17 cellular contexts compared by ENCODE assay signal in the genomic region with DNA sequence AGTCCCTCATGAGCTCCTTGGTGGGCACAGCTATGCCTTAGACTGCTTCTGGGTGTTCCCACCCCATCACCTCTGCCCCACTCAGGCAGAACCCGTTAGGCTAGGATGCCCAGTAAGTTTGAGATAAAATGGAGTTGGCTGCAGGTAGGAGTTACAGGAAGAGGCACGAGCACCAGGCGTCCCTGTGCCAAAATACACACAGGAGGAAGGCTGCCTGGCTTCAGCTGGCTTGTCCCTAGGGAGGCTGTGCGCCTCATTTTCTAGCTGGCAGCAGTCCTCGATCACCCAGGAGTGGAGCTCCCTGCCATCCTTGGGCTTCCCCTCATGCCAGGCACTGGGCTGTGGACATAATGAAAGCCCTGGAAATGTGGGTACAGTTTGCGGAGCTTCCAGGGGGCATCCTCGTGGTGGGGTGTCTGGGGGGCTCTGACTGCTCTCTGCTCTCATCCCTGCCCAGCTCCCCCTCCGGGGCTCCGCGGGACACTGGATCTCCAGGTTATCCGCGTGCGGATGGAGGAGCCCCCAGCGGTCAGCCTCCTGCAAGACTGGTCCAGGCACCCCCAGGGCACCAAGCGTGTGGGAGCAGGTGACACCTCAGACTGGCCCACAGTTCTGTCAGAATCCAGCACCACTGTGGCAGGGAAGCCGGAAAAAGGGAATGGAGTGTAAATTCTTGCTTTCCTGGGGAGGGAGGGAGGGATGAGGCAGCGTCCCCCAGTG.
"Had no signal": no experiment of that assay in that cellular context is flagged by ENCODE, and none has a peak within 500 bp of the region (broad histone marks: within the 10 kb centered on the region; RNA-seq: fewer than 3 reads in every experiment).

No MANE protein-coding gene starts in this region.

- H3K27ac ChIP-seq: cardiac muscle cell, sigmoid colon, WERI-Rb-1 had no signal

- H3K27me3 ChIP-seq: cardiac muscle cell, sigmoid colon had no signal

- H3K4me3 ChIP-seq: cardiac muscle cell, lung, mucosa of descending colon, sigmoid colon had no signal

- H3K27ac Mint-ChIP-seq: activated CD8-positive, alpha-beta T cell treated with anti-CD3 and anti-CD28 coated beads, Interleukin-2, amount 10 ng/mL, durations not matched to agents 7 days and 5 days; type B pancreatic cell had no signal

- H3K4me3 Mint-ChIP-seq: activated CD8-positive, alpha-beta T cell treated with anti-CD3 and anti-CD28 coated beads, Interleukin-2, amount 10 ng/mL, durations not matched to agents 7 days and 5 days; naive thymus-derived CD8-positive, alpha-beta T cell; type B pancreatic cell had no signal

- DNase-seq: activated CD4-positive, alpha-beta T cell treated with anti-CD3 and anti-CD28 coated beads for 4 hours; activated CD8-positive, alpha-beta memory T cell treated with anti-CD3 and anti-CD28 coated beads, Interleukin-2, amount 50 U/mL, for 48 hours; activated CD8-positive, alpha-beta T cell treated with anti-CD3 and anti-CD28 coated beads, Interleukin-2, amount 10 ng/mL, durations not matched to agents 7 days and 5 days; foreskin melanocyte; head of caudate nucleus; left cardiac atrium; naive thymus-derived CD8-positive, alpha-beta T cell; occipital lobe; sigmoid colon; stimulated activated CD4-positive, alpha-beta T cell treated with anti-CD3 and anti-CD28 coated beads, Interleukin-2, amount 100 ng/mL, for 24 hours; stimulated activated naive CD4-positive, alpha-beta T cell; T1000; WERI-Rb-1 had no signal

- H3K27me3 Mint-ChIP-seq: naive thymus-derived CD8-positive, alpha-beta T cell; type B pancreatic cell had no signal

- H3K9me3 ChIP-seq: mucosa of descending colon, sigmoid colon had no signal

- H3K9me3 Mint-ChIP-seq: naive thymus-derived CD8-positive, alpha-beta T cell; type B pancreatic cell had no signal

- ATAC-seq: activated CD8-positive, alpha-beta T cell treated with anti-CD3 and anti-CD28 coated beads, Interleukin-2, amount 10 ng/mL, durations not matched to agents 7 days and 5 days; left cardiac atrium; mucosa of descending colon; naive thymus-derived CD8-positive, alpha-beta T cell had no signal

- H3K4me1 ChIP-seq: sigmoid colon had no signal
